ENCODE assay signal across 8 cellular contexts in the genomic region with DNA sequence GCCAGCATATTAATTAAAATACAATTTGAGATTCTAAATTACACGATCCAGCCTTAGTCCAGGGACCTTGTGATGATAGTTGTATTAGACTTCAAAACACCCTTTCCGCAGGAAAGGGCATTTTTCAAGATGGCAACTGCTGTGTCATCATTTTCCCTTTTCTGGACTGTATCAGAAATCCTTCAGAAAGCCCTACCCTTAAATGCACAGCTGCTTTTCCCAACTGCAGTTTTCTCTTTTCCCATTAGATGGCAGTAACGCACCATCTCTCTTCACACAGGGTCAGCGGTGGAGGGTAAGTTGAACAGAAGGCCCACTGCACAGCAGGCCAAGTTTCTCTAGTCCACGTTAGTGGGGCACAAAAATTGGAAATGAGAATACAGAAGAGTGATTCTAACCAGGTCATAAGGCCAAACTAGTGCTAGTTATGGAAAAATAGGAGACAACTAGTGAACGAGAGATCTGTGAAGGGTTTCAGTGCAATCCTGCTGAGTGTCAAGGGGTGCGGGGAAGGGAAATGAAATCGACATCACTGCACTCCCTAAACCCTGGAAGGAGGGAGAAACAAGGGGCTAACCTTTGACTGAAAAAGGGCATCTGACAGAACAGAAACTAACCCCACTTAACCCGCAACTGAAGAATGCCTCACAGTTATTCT. TPM values are rescaled to one million over a fixed set of nuclear protein-coding genes. Genes with fewer than 3 reads are reported as not detected.
A peak's percentile ranks its signal among the peaks of the same experiment; 100 is the strongest.
DNase-seq lines count a peak whose midpoint lies in the region; ATAC-seq and TF ChIP-seq lines count a peak whose summit lies in the region.

No MANE protein-coding gene starts in this region.

- H3K27ac Mint-ChIP-seq in brain (peak overlapping the region in 4 of 5 experiments; percentile 12 to 88 (median 42)), immature natural killer cell (peak overlapping the region in 1 of 6 donors; percentile 69)

- no peak overlapping the region for H3K4me3 ChIP-seq in AG04450 (ENCODE audit: low read depth, low read length)

- H3K27ac ChIP-seq in AG04450 (ENCODE audit: low read depth, low read length) = no peak overlapping the region

- H3K9me3 Mint-ChIP-seq in brain = no peaks in the 10 kb centered on the region
- no peaks in the 10 kb centered on the region for H3K9me3 Mint-ChIP-seq in immature natural killer cell

- no peaks in the 10 kb centered on the region for H3K9me3 ChIP-seq in AG04450 (ENCODE audit: control insufficient read depth, insufficient read depth, low read length)

- in situ Hi-C loops in GM13977 (cut with MboI; ENCODE audit: low pct_unique_long_range_greater_than_20kb, low sequenced_read_pairs, unreplicated experiment) = no loop called here

- TF ChIP-seq CTCF in AG04450 (IDR thresholded peaks at IDR 0.05; ENCODE audit: low read depth, low read length) (peak; percentile 95), GM13977 (IDR thresholded peaks at IDR 0.05; ENCODE audit: extremely low read depth, insufficient read depth, missing control alignments) (peak; percentile 92), brain (conservative IDR thresholded peaks at IDR 0.05) (peak; percentile 84 to 93)

- H3K36me3 Mint-ChIP-seq in brain = no peaks in the 10 kb centered on the region
- H3K36me3 Mint-ChIP-seq in immature natural killer cell = no peaks in the 10 kb centered on the region

- DNase-seq in AG04450 (ENCODE audit: low read depth, low spot score) (peak; percentile 76), GM13977 (ENCODE audit: low spot score) (peak; percentile 78), NCI-H2029 treated with DMSO at 0.1 percent for 48 hours (lab: John Stamatoyannopoulos, UW) (peak; percentile 72), T-helper 2 cell (peak in 3 of 5 experiments; percentile 24 to 64 (median 43)), immature natural killer cell (peak; percentile 68 to 73 (median 70))
- peak; percentile 30 for DNase-seq in stimulated activated CD4-positive, alpha-beta T cell treated with anti-CD3 and anti-CD28 coated beads, Interleukin-12 subunit alpha, Interleukin-12 subunit beta, amount 100 ng/mL, for 4 hours

- POLR2A ChIA-PET in AG04450 (lab: Yijun Ruan, JAX) = interaction anchor here (0.5 to 0.9 kb wide), 3 partner anchors 17 to 67 kb away, joined by 3 to 5 read pairs (median 4); no protein-coding TSS in a partner anchor

- H3K4me1 Mint-ChIP-seq in brain = peaks cover 21% of the 10 kb centered on the region
- no peaks in the 10 kb centered on the region for H3K4me1 Mint-ChIP-seq in immature natural killer cell

- H3K27me3 Mint-ChIP-seq in brain (no peaks in the 10 kb centered on the region), immature natural killer cell (ENCODE audit: low read depth in 3 of 3) (peaks cover 0 to 4% (median 3%) of the 10 kb centered on the region in 3 donors)

- H3K27me3 ChIP-seq in AG04450 (ENCODE audit: control insufficient read depth, insufficient read depth, low read length) = no peaks in the 10 kb centered on the region

- ATAC-seq in HG03442 (IDR thresholded peaks at IDR 0.05; ENCODE audit: unreplicated experiment) = no peak

- H3K4me3 Mint-ChIP-seq in brain (no peak overlapping the region), immature natural killer cell (no peak overlapping the region)

- CTCF ChIA-PET in AG04450 (lab: Charles Lee) = interaction anchor here (0.6 to 8.7 kb wide), 30 partner anchors 8 to 606 kb away, joined by 3 to 122 read pairs (median 4); partner anchors contain the start of gene PMVK

RNA-seq across cellular contexts. Expression of gene TDRD10, which starts 22.1 kb away (rescaled TPM):
- polyA plus RNA-seq in AG04450 (2011; rRNA removed) (not detected in 2 replicates), brain (ENCODE audit: insufficient read depth, low read depth, low replicate concordance) (0.27 TPM), immature natural killer cell (not detected)
- polyA minus RNA-seq in AG04450 (2011; rRNA and poly(A)+ RNA removed) = not detected in 2 replicates

RNA-seq across cellular contexts. Expression of gene SHE, which starts 22.3 kb away (rescaled TPM):
- polyA plus RNA-seq in AG04450 (2011; rRNA removed) = not detected in 2 replicates
- polyA minus RNA-seq in AG04450 (2011; rRNA and poly(A)+ RNA removed) = not detected in 2 replicates
- 1.6 TPM for polyA plus RNA-seq in brain (ENCODE audit: insufficient read depth, low read depth, low replicate concordance)
- polyA plus RNA-seq in immature natural killer cell = under 1 TPM in 1 of 3 donors, not detected in 2; 0.13 TPM
